1 cellular context compared by ENCODE assay signal in genomic region chr12:10607885-10608458, GRCh38.
TF ChIP-seq lines count a peak whose summit lies in the region.

No MANE protein-coding gene starts in this region.

TF ChIP-seq in HCT116, 20 proteins besides CTCF, POLR2A, EP300 and RAD21 (continued from another document):
- TF ChIP-seq ZBTB33 (IDR thresholded peaks at IDR 0.05; ENCODE audit: extremely low read depth, insufficient replicate concordance, low read length), result no peak
- TF ChIP-seq CEBPB (IDR thresholded peaks at IDR 0.05; ENCODE audit: low read depth), result no peak
- no peak for TF ChIP-seq ELF1 (IDR thresholded peaks at IDR 0.05; ENCODE audit: borderline replicate concordance, low read depth)
- TF ChIP-seq EZH2phosphoT487 (IDR thresholded peaks at IDR 0.05; ENCODE audit: borderline replicate concordance), result no peak
- TF ChIP-seq TCF7L2 (IDR thresholded peaks at IDR 0.05; ENCODE audit: borderline replicate concordance, extremely low read depth, insufficient read depth, insufficient read length), result no peak
- no peak for TF ChIP-seq FOSL1 (IDR thresholded peaks at IDR 0.05; ENCODE audit: low read depth)
- TF ChIP-seq ZNF274 (IDR thresholded peaks at IDR 0.05; ENCODE audit: low read depth, low read length), result no peak
- TF ChIP-seq SP1 (IDR thresholded peaks at IDR 0.05; ENCODE audit: low read depth), result no peak
- no peak for TF ChIP-seq POLR2AphosphoS5 (IDR thresholded peaks at IDR 0.05; ENCODE audit: low read depth, low read length)
